ENCODE assay signal across 10 cellular contexts in genomic region chr6:140105857-140106256, GRCh38.
DNase-seq lines count a peak whose midpoint lies in the region; ATAC-seq and TF ChIP-seq lines count a peak whose summit lies in the region.
"Had no signal": no experiment of that assay in that cellular context is flagged by ENCODE, and none has a peak within 500 bp of the region (broad histone marks: within the 10 kb centered on the region; RNA-seq: fewer than 3 reads in every experiment).

No MANE protein-coding gene starts in this region.

- H3K4me1 ChIP-seq in Peyer's patch: peaks cover 0 to 3% (median 0%) of the 10 kb centered on the region in 4 donors
- H3K4me1 ChIP-seq in smooth muscle cell (ENCODE audit: low read depth): no peaks in the 10 kb centered on the region
- H3K4me1 ChIP-seq: BLaER1 treated with 17β-estradiol and CSF1 and Interleukin-3, amounts not matched to agents 10 nM and 100 nM had no signal

- H3K4me2 ChIP-seq in smooth muscle cell: peak overlapping the region; percentile 34
- H3K4me2 ChIP-seq: BLaER1 treated with 17β-estradiol and CSF1 and Interleukin-3, amounts not matched to agents 10 nM and 100 nM had no signal

- H3K9me3 ChIP-seq in Peyer's patch (no peaks in the 10 kb centered on the region), smooth muscle cell (replicated peaks; ENCODE audit: low read depth) (no peaks in the 10 kb centered on the region)
- H3K9me3 ChIP-seq: BLaER1 treated with 17β-estradiol and CSF1 and Interleukin-3, amounts not matched to agents 10 nM and 100 nM had no signal

- no peaks in the 10 kb centered on the region for H3F3A ChIP-seq in smooth muscle cell (ENCODE audit: low read depth)

- H3K79me2 ChIP-seq in smooth muscle cell (ENCODE audit: low read depth): no peaks in the 10 kb centered on the region

- 40% methylated on average over 6 of the region's 6 CpGs for WGBS in smooth muscle cell (ENCODE audit: low lambda C conversion rate)

- DNase-seq in NCI-H82 (lab: John Stamatoyannopoulos, UW) (peak; percentile 58), NCI-H82 treated with DMSO at 0.1 percent for 48 hours (lab: John Stamatoyannopoulos, UW; ENCODE audit: unreplicated experiment) (no peak), Peyer's patch (no peak), fibroblast of the aortic adventitia (ENCODE audit: low read depth) (peak; percentile 12), smooth muscle cell (lab: John Stamatoyannopoulos, UW; ENCODE audit: unreplicated experiment) (no peak), amygdala (lab: John Stamatoyannopoulos, UW) (no peak), GM03348 (ENCODE audit: low spot score) (no peak)
- DNase-seq: activated CD4-positive, alpha-beta T cell treated with anti-CD3 and anti-CD28 coated beads, Interleukin-2, amount 50 U/mL, for 4 hours had no signal

- H3K27me3 ChIP-seq in Peyer's patch (no peaks in the 10 kb centered on the region), smooth muscle cell (ENCODE audit: low read depth) (no peaks in the 10 kb centered on the region)
- H3K27me3 ChIP-seq: BLaER1 treated with 17β-estradiol and CSF1 and Interleukin-3, amounts not matched to agents 10 nM and 100 nM had no signal

- TF ChIP-seq POLR2A in Peyer's patch (IDR thresholded peaks at IDR 0.05): no peak

- H3K9ac ChIP-seq in smooth muscle cell (ENCODE audit: low read depth): no peak overlapping the region
- H3K9ac ChIP-seq: BLaER1 treated with 17β-estradiol and CSF1 and Interleukin-3, amounts not matched to agents 10 nM and 100 nM had no signal

- H2AFZ ChIP-seq in smooth muscle cell (ENCODE audit: low read depth): peak overlapping the region; percentile 95

- no peak for ATAC-seq in HG03196 (IDR thresholded peaks at IDR 0.05; ENCODE audit: unreplicated experiment)

- no peaks in the 10 kb centered on the region for H4K20me1 ChIP-seq in smooth muscle cell (ENCODE audit: low read depth)
- H4K20me1 ChIP-seq: BLaER1 treated with 17β-estradiol and CSF1 and Interleukin-3, amounts not matched to agents 10 nM and 100 nM had no signal

- H3K27ac ChIP-seq in Peyer's patch (no peak overlapping the region), smooth muscle cell (ENCODE audit: low read depth) (no peak overlapping the region)
- H3K27ac ChIP-seq: BLaER1 treated with 17β-estradiol and CSF1 and Interleukin-3, amounts not matched to agents 10 nM and 100 nM had no signal

- TF ChIP-seq CTCF in Peyer's patch (IDR thresholded peaks at IDR 0.05) (peak in 4 of 6 experiments; percentile 23 to 30 (median 24)), fibroblast of the aortic adventitia (IDR thresholded peaks at IDR 0.05; ENCODE audit: insufficient read depth, low read length) (peak; percentile 21), smooth muscle cell (IDR thresholded peaks at IDR 0.05; ENCODE audit: borderline replicate concordance, insufficient read depth, poor library complexity, severe bottlenecking) (peak; percentile 42)

- no peak overlapping the region for H3K4me3 ChIP-seq in Peyer's patch
- no peak overlapping the region for H3K4me3 ChIP-seq in fibroblast of the aortic adventitia (ENCODE audit: low read depth, low read length)
- H3K4me3 ChIP-seq in smooth muscle cell: no peak overlapping the region
- H3K4me3 ChIP-seq: BLaER1 treated with 17β-estradiol and CSF1 and Interleukin-3, amounts not matched to agents 10 nM and 100 nM had no signal

- H3K36me3 ChIP-seq in Peyer's patch (no peaks in the 10 kb centered on the region), smooth muscle cell (ENCODE audit: low read depth) (no peaks in the 10 kb centered on the region)
- H3K36me3 ChIP-seq: BLaER1 treated with 17β-estradiol and CSF1 and Interleukin-3, amounts not matched to agents 10 nM and 100 nM had no signal

Comparison
In these comparisons a context has a peak if more than half of its experiments do, and no peak if none do; other contexts are left out.
1. DNase-seq: peak in NCI-H82 (single experiment) and fibroblast of the aortic adventitia (single experiment); none in NCI-H82 treated with DMSO at 0.1 percent for 48 hours (single experiment), Peyer's patch (0 of 3), smooth muscle cell (single experiment), amygdala (0 of 56) and GM03348 (single experiment).
2. Peak in every context shown above with its lines, with median percentiles within 50 percentile points of each other: CTCF ChIP-seq.